ENCODE assay signal across 28 cellular contexts in the genomic region with DNA sequence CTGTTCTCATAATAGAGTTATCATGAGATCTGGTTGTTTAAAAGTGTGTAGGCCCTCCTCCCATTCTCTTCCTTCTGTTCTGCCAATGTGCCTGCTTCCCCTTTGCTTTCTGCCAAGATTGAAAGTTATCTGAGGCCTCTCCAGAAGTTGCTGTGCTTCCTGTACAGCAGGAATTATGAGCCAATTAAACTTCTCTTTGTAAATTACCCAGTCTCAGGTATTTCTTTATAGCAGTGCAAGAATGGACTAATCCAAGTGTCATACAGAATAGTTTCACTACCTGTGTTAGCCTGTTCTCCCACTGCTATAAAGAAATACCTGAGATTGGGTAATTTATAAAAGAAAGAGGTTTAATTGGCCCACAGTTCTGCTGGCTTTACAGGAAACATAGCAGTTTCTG.
"Had no signal": no experiment of that assay in that cellular context is flagged by ENCODE, and none has a peak within 500 bp of the region (broad histone marks: within the 10 kb centered on the region; RNA-seq: fewer than 3 reads in every experiment).

No MANE protein-coding gene starts in this region.

- DNase-seq: activated CD4-positive, alpha-beta T cell treated with anti-CD3 and anti-CD28 coated beads for 48 hours; activated CD4-positive, alpha-beta T cell treated with anti-CD3 and anti-CD28 coated beads, Interleukin-2, amount 50 U/mL, for 4 hours; activated CD4-positive, CD25-positive, alpha-beta regulatory T cell treated with anti-CD3 and anti-CD28 coated beads, Interleukin-2, amount 50 U/mL, for 72 hours; activated CD8-positive, alpha-beta T cell treated with anti-CD3 and anti-CD28 coated beads, Interleukin-2, amount 10 ng/mL, durations not matched to agents 7 days and 5 days; activated effector memory CD4-positive, alpha-beta T cell treated with Interleukin-2 at 50 U/mL for 16 hours; activated naive CD4-positive, alpha-beta T cell; activated T-cell treated with anti-CD3 and anti-CD28 coated beads, Interleukin-2, amount 50 U/mL, for 24 hours; aorta; central memory CD4-positive, alpha-beta T cell; MM.1S; NCI-H1105 treated with DMSO at 0.1 percent for 48 hours; NCI-H1930; NCI-H2171 treated with DMSO at 0.1 percent for 48 hours; NCI-H226; NCI-H510A; NCI-H526 treated with DMSO at 0.1 percent for 48 hours; NCI-H82; RPMI8226; T-cell; T-helper 2 cell; T1000 had no signal

- H3K4me1 ChIP-seq: breast epithelium had no signal

- H3K4me3 ChIP-seq: breast epithelium, SK-N-MC had no signal

- H3K27me3 ChIP-seq: breast epithelium had no signal

- H3K27ac Mint-ChIP-seq: activated CD8-positive, alpha-beta T cell treated with anti-CD3 and anti-CD28 coated beads, Interleukin-2, amount 10 ng/mL, durations not matched to agents 7 days and 5 days; activated naive CD4-positive, alpha-beta T cell treated with anti-CD3 and anti-CD28 coated beads, Interleukin-2, amount 50 U/mL, for 24 hours; activated T-cell treated with anti-CD3 and anti-CD28 coated beads, Interleukin-2, amount 50 U/mL, for 24 hours; activated T-helper 1 cell treated with anti-CD3 and anti-CD28 coated beads, Interleukin-12 subunit alpha, Interleukin-12 subunit beta, Interleukin-2, Interleukin-4 antibody, amounts not matched to agents 30 ng/mL and 10 ng/mL and 1 ng/mL, durations not matched to agents 14 hours and 24 hours and 36 hours; T-cell; WTC11 had no signal

- H3K4me3 Mint-ChIP-seq: activated CD8-positive, alpha-beta T cell treated with anti-CD3 and anti-CD28 coated beads, Interleukin-2, amount 10 ng/mL, durations not matched to agents 7 days and 5 days; activated naive CD4-positive, alpha-beta T cell treated with anti-CD3 and anti-CD28 coated beads, Interleukin-2, amount 50 U/mL, for 24 hours; activated T-cell treated with anti-CD3 and anti-CD28 coated beads, Interleukin-2, amount 50 U/mL, for 24 hours; activated T-helper 1 cell treated with anti-CD3 and anti-CD28 coated beads, Interleukin-12 subunit alpha, Interleukin-12 subunit beta, Interleukin-2, Interleukin-4 antibody, amounts not matched to agents 30 ng/mL and 10 ng/mL and 1 ng/mL, durations not matched to agents 14 hours and 24 hours and 36 hours; T-cell; WTC11 had no signal

- H3K27ac ChIP-seq: breast epithelium, KMS-11, SK-N-MC had no signal

- H3K36me3 ChIP-seq: breast epithelium had no signal

- H3K9me3 Mint-ChIP-seq: activated T-cell treated with anti-CD3 and anti-CD28 coated beads, Interleukin-2, amount 50 U/mL, for 24 hours; activated T-helper 1 cell treated with anti-CD3 and anti-CD28 coated beads, Interleukin-12 subunit alpha, Interleukin-12 subunit beta, Interleukin-2, Interleukin-4 antibody, amounts not matched to agents 30 ng/mL and 10 ng/mL and 1 ng/mL, durations not matched to agents 14 hours and 24 hours and 36 hours had no signal

- ATAC-seq: activated CD8-positive, alpha-beta T cell treated with anti-CD3 and anti-CD28 coated beads, Interleukin-2, amount 10 ng/mL, durations not matched to agents 7 days and 5 days; Right ventricle myocardium inferior; T-cell; WTC11 had no signal

- H3K36me3 Mint-ChIP-seq: activated naive CD4-positive, alpha-beta T cell treated with anti-CD3 and anti-CD28 coated beads, Interleukin-2, amount 50 U/mL, for 24 hours; T-cell had no signal

- H3K9ac ChIP-seq: KMS-11 had no signal

- H3K4me1 Mint-ChIP-seq: activated naive CD4-positive, alpha-beta T cell treated with anti-CD3 and anti-CD28 coated beads, Interleukin-2, amount 50 U/mL, for 24 hours; T-cell had no signal
